ENCODE assay signal across 8 cellular contexts in genomic region chr17:76868669-76869208, GRCh38. TPM values are rescaled to one million over a fixed set of nuclear protein-coding genes. Genes with fewer than 3 reads are reported as not detected.
DNase-seq lines count a peak whose midpoint lies in the region; ATAC-seq and TF ChIP-seq lines count a peak whose summit lies in the region.

No MANE protein-coding gene starts in this region.

- WGBS in HUES64: 1% methylated on average over 68 of the region's 68 CpGs

- peaks cover 5% of the 10 kb centered on the region for H3K79me2 ChIP-seq in neural cell (replicated peaks; ENCODE audit: insufficient read depth, low read length)

- H3K9me3 ChIP-seq in HUES64 (ENCODE audit: insufficient read depth, low read depth, low read length): no peaks in the 10 kb centered on the region
- H3K9me3 ChIP-seq in neural cell (ENCODE audit: low read length): no peaks in the 10 kb centered on the region

- H3K9me2 ChIP-seq in neural cell (ENCODE audit: insufficient read depth, low read length): no peaks in the 10 kb centered on the region

- TF ChIP-seq EP300 in neural cell (conservative IDR thresholded peaks at IDR 0.05; ENCODE audit: poor library complexity, severe bottlenecking): no peak

- peaks cover 9% of the 10 kb centered on the region; the same call in 1 of the 2 replicates for H3K4me1 ChIP-seq in HUES64 (ENCODE audit: insufficient read depth, low read length)

- H3K36me3 ChIP-seq in HUES64 (ENCODE audit: insufficient read depth, low read length) (no peaks in the 10 kb centered on the region), brain microvascular endothelial cell (replicated peaks) (no peaks in the 10 kb centered on the region), neural cell (ENCODE audit: insufficient read depth, low read length) (no peaks in the 10 kb centered on the region)

- H3K4me2 ChIP-seq in neural cell (ENCODE audit: low read length): peak overlapping the region; percentile 35

- peak overlapping the region; percentile 27 for H2AFZ ChIP-seq in neural cell (ENCODE audit: low read depth, low read length)

- no peak for TF ChIP-seq RAD21 in neural cell (conservative IDR thresholded peaks at IDR 0.05)

- no peaks in the 10 kb centered on the region for H4K20me1 ChIP-seq in neural cell (ENCODE audit: insufficient read depth)

- no peak for ATAC-seq in GM21390 (IDR thresholded peaks at IDR 0.05; ENCODE audit: unreplicated experiment)
- no peak for ATAC-seq in GM18498 (IDR thresholded peaks at IDR 0.05; ENCODE audit: unreplicated experiment)

- H3K27ac ChIP-seq in HUES64 (ENCODE audit: low read depth, low read length) (no peak overlapping the region), brain microvascular endothelial cell (no peak overlapping the region), neural cell (ENCODE audit: low read length) (no peak overlapping the region)

- H3K9ac ChIP-seq in HUES64 (ENCODE audit: low read depth, low read length) (peak overlapping the region; percentile 47), neural cell (ENCODE audit: low read length) (peak overlapping the region; percentile 73)

- in situ Hi-C loops in brain microvascular endothelial cell (cut with HindIII; ENCODE audit: low pct_ligation_motif_present, low sequenced_read_pairs): no loop called here

- H3K4me3 ChIP-seq in HUES64 (ENCODE audit: low read length) (peak overlapping the region; percentile 47), brain microvascular endothelial cell (ENCODE audit: low read depth, low read length) (peak overlapping the region; percentile 24), neural cell (ENCODE audit: low read length) (peak overlapping the region; percentile 88)

- DNase-seq in COLO668 (lab: John Stamatoyannopoulos, UW; ENCODE audit: unreplicated experiment): peak; percentile 27
- no peak for DNase-seq in brain microvascular endothelial cell
- DNase-seq in inferior parietal cortex (ENCODE audit: extremely low spot score): no peak
- DNase-seq in NCI-H2107 treated with DMSO at 0.1 percent for 48 hours (lab: John Stamatoyannopoulos, UW; ENCODE audit: unreplicated experiment): no peak

- H3K27me3 ChIP-seq in HUES64 (ENCODE audit: insufficient read depth, low read length): peaks cover 34% of the 10 kb centered on the region
- H3K27me3 ChIP-seq in brain microvascular endothelial cell (replicated peaks): peaks cover 16% of the 10 kb centered on the region
- H3K27me3 ChIP-seq in neural cell (ENCODE audit: insufficient read depth, low read depth, low read length): peaks cover 8% of the 10 kb centered on the region

- TF ChIP-seq CTCF in brain microvascular endothelial cell (IDR thresholded peaks at IDR 0.05; ENCODE audit: low read depth, low read length, missing control alignments) (no peak), neural cell (IDR thresholded peaks at IDR 0.05; ENCODE audit: poor library complexity, severe bottlenecking) (no peak)

- no peaks in the 10 kb centered on the region for H3F3A ChIP-seq in neural cell (ENCODE audit: insufficient read depth, low read length, poor library complexity, severe bottlenecking)

TF ChIP-seq in neural cell, 6 proteins besides CTCF, POLR2A, EP300 and RAD21:
- TF ChIP-seq MXI1 (conservative IDR thresholded peaks at IDR 0.05; ENCODE audit: poor library complexity, severe bottlenecking) (no peak), EZH2 (IDR thresholded peaks at IDR 0.05; ENCODE audit: borderline replicate concordance, insufficient read depth, low read length, poor library complexity, severe bottlenecking) (no peak), REST (IDR thresholded peaks at IDR 0.05; ENCODE audit: borderline replicate concordance) (no peak), POLR2AphosphoS5 (IDR thresholded peaks at IDR 0.05) (no peak), TAF1 (IDR thresholded peaks at IDR 0.05; ENCODE audit: low read depth) (no peak), SMC3 (conservative IDR thresholded peaks at IDR 0.05; ENCODE audit: poor library complexity) (no peak)

RNA-seq across cellular contexts. Expression of gene MGAT5B, which starts 0.5 kb away (rescaled TPM):
- polyA plus RNA-seq in HUES64 (2013, experiment 1 of 2): 4.3 TPM
- 4.4 TPM for polyA plus RNA-seq in HUES64 (2013, experiment 2 of 2)
- 8.8 and 17.6 TPM in 2 replicates for polyA plus RNA-seq in neural cell
- polyA minus RNA-seq in neural cell: 34.0 and 38.0 TPM in 2 replicates

Comparison
In these comparisons a context has a peak if more than half of its experiments do, and no peak if none do; other contexts are left out.
1. H3K4me3 ChIP-seq: peak in every context shown above with its lines; median percentile 88 in neural cell; 47 in HUES64; 24 in brain microvascular endothelial cell.